In genomic region chr11:8043756-8044155, GRCh38 we compare ENCODE assay signal across 22 cellular contexts. TPM values are rescaled to one million over a fixed set of nuclear protein-coding genes. Genes with fewer than 3 reads are reported as not detected.
DNase-seq lines count a peak whose midpoint lies in the region; ATAC-seq and TF ChIP-seq lines count a peak whose summit lies in the region.
"Had no signal": no experiment of that assay in that cellular context is flagged by ENCODE, and none has a peak within 500 bp of the region (broad histone marks: within the 10 kb centered on the region; RNA-seq: fewer than 3 reads in every experiment).

No MANE protein-coding gene starts in this region.

- intact Hi-C loops in Right ventricle myocardium superior (cut with DNase I), result no loop called here

- no peak overlapping the region for H3K4me3 ChIP-seq in fibroblast of the aortic adventitia (ENCODE audit: low read depth, low read length)
- H3K4me3 ChIP-seq: BLaER1, GM12878 had no signal

- no peak for TF ChIP-seq CTCF in fibroblast of the aortic adventitia (IDR thresholded peaks at IDR 0.05; ENCODE audit: insufficient read depth, low read length)

- peak; percentile 38 for DNase-seq in fibroblast of the aortic adventitia (ENCODE audit: low read depth)
- peak; percentile 1 for DNase-seq in mucosa of gallbladder (ENCODE audit: low spot score)
- DNase-seq in cortex of kidney (lab: John Stamatoyannopoulos, UW), result no peak
- DNase-seq in Right ventricle myocardium superior, result no peak
- DNase-seq: 8988T; ACHN; BE2C; C1 segment of cervical spinal cord; CD4-positive, alpha-beta memory T cell; CD4-positive, CD25-positive, alpha-beta regulatory T cell; CD8-positive, alpha-beta memory T cell; COR-L47; DMS 273 treated with DMSO at 0.1 percent for 48 hours; DMS153; DMS53; DMS79; DND-41; EL; GDM1 had no signal

- no peak for ATAC-seq in Right ventricle myocardium superior (ENCODE audit: poor library complexity)
- no peak for ATAC-seq in HG02981 (IDR thresholded peaks at IDR 0.05; ENCODE audit: unreplicated experiment)
- ATAC-seq: GM12878 had no signal

RNA-seq across cellular contexts. Expression of gene TUB, which starts 37.3 kb away (rescaled TPM):
- total RNA-seq in fibroblast of the aortic adventitia (ENCODE audit: low replicate concordance) (18.2 and 19.2 TPM in 2 replicates), mucosa of gallbladder (11.3 TPM), Right ventricle myocardium superior (20.5 TPM)
- total RNA-seq: GM12878 had no signal

RNA-seq across cellular contexts. Expression of gene EIF3F, which starts 56.6 kb away (rescaled TPM):
- total RNA-seq in fibroblast of the aortic adventitia (ENCODE audit: low replicate concordance), result 196 and 334 TPM in 2 replicates
- 251 TPM for total RNA-seq in mucosa of gallbladder
- total RNA-seq in Right ventricle myocardium superior, result 137 TPM

Comparison
In these comparisons a context has a peak if more than half of its experiments do, and no peak if none do; other contexts are left out.
1. DNase-seq: peak in fibroblast of the aortic adventitia (single experiment) and mucosa of gallbladder (single experiment); none in cortex of kidney (single experiment) and Right ventricle myocardium superior (single experiment).